ENCODE assay signal across 17 cellular contexts in the genomic region with DNA sequence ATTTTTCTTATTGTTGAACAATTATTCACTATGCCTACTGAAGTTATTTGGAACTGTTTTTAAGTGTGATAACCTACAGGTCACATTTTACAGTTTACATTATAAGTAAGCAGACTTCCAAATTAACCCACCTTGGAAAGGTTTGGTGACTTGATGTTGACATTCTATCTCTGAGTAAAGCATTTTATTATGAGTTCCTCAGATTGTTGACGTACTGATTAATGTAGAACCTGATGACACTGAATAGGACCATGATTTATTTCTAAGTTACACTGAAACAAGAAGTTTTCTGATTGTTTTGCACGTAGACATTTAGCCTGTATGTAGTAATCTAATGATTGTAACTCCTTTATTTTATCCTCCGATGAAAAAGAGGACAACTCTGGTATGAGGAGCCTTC. TPM values are rescaled to one million over a fixed set of nuclear protein-coding genes. Genes with fewer than 3 reads are reported as not detected.
A peak's percentile ranks its signal among the peaks of the same experiment; 100 is the strongest.
DNase-seq lines count a peak whose midpoint lies in the region; ATAC-seq and TF ChIP-seq lines count a peak whose summit lies in the region.
"Had no signal": no experiment of that assay in that cellular context is flagged by ENCODE, and none has a peak within 500 bp of the region (broad histone marks: within the 10 kb centered on the region; RNA-seq: fewer than 3 reads in every experiment).

No MANE protein-coding gene starts in this region.

- no peak for TF ChIP-seq CTCF in osteoblast (IDR thresholded peaks at IDR 0.05; ENCODE audit: extremely low read depth, low read depth, low read length)

- no peak overlapping the region for H2BK120ac ChIP-seq in trophoblast cell (ENCODE audit: insufficient read depth, low read length, poor library complexity)

- POLR2A ChIA-PET in CD8-positive, alpha-beta memory T cell (lab: Charles Lee), result no interaction called here
- POLR2A ChIA-PET in HEK293T (lab: Yijun Ruan, JAX), result no interaction called here

- DNase-seq in CD8-positive, alpha-beta memory T cell, result no peak
- DNase-seq in HEK293T (ENCODE audit: extremely low spot score) (no peak), SK-N-MC (ENCODE audit: low read depth, low spot score) (no peak), osteoblast (ENCODE audit: insufficient read length, low spot score, missing footprints) (no peak), trophoblast cell (no peak)
- no peak for DNase-seq in activated naive CD4-positive, alpha-beta T cell treated with anti-CD3 and anti-CD28 coated beads, Interleukin-2, amount 50 U/mL, for 16 hours
- DNase-seq: AML-193, C1 segment of cervical spinal cord, NCI-H146, NCI-H2029, NCI-H2227 treated with DMSO at 0.1 percent for 48 hours, T-helper 17 cell had no signal

- no peaks in the 10 kb centered on the region for H3K27me3 ChIP-seq in CD8-positive, alpha-beta memory T cell (ENCODE audit: insufficient read depth, low read length, poor library complexity, severe bottlenecking)
- H3K27me3 ChIP-seq in osteoblast (ENCODE audit: insufficient read depth, low read length), result no peaks in the 10 kb centered on the region
- H3K27me3 ChIP-seq in trophoblast cell (ENCODE audit: insufficient read depth, low read length), result no peaks in the 10 kb centered on the region

- WGBS in trophoblast cell (ENCODE audit: extremely low coverage, insufficient coverage, insufficient read length), result no CpG with 5 or more reads among the region's 3 CpGs

- no peaks in the 10 kb centered on the region for H3K4me1 Mint-ChIP-seq in CD8-positive, alpha-beta memory T cell
- H3K4me1 Mint-ChIP-seq: T-helper 17 cell had no signal

- no peak overlapping the region for H4K8ac ChIP-seq in trophoblast cell (ENCODE audit: low read depth, low read length)

- no peaks in the 10 kb centered on the region for H3K36me3 ChIP-seq in CD8-positive, alpha-beta memory T cell (ENCODE audit: insufficient read depth, low read length)
- H3K36me3 ChIP-seq in SK-N-MC (ENCODE audit: insufficient read depth, low read length), result no peaks in the 10 kb centered on the region
- no peaks in the 10 kb centered on the region for H3K36me3 ChIP-seq in osteoblast (ENCODE audit: insufficient read depth, low read length)
- no peaks in the 10 kb centered on the region for H3K36me3 ChIP-seq in trophoblast cell (ENCODE audit: control insufficient read depth in 1 of 2, insufficient read depth in 2 of 2, low read length in 2 of 2)

- H3K14ac ChIP-seq in trophoblast cell (ENCODE audit: low read length), result no peak overlapping the region

- H3K4me2 ChIP-seq in osteoblast (ENCODE audit: insufficient read depth, low read length) (no peak overlapping the region), trophoblast cell (ENCODE audit: low read length) (no peak overlapping the region)
- H3K4me2 ChIP-seq: GM23338 had no signal

- no peaks in the 10 kb centered on the region for H3K36me3 Mint-ChIP-seq in CD8-positive, alpha-beta memory T cell

- H2BK12ac ChIP-seq in trophoblast cell (ENCODE audit: low read length), result no peak overlapping the region

- no peaks in the 10 kb centered on the region for H3K79me1 ChIP-seq in trophoblast cell (ENCODE audit: low read length)

- no peak for ATAC-seq in GM18520 (IDR thresholded peaks at IDR 0.05; ENCODE audit: unreplicated experiment)
- ATAC-seq: GM23338, HepG2, T-helper 17 cell had no signal

- H3K4me3 ChIP-seq in CD8-positive, alpha-beta memory T cell (ENCODE audit: low read length), result no peak overlapping the region
- no peak overlapping the region for H3K4me3 ChIP-seq in SK-N-MC
- no peak overlapping the region for H3K4me3 ChIP-seq in osteoblast (ENCODE audit: insufficient read depth, low read length)
- H3K4me3 ChIP-seq in trophoblast cell (ENCODE audit: low read depth, low read length), result no peak overlapping the region
- H3K4me3 ChIP-seq: GM23338 had no signal

- H3K4me1 ChIP-seq in CD8-positive, alpha-beta memory T cell (ENCODE audit: insufficient read depth, low read length), result no peaks in the 10 kb centered on the region
- H3K4me1 ChIP-seq in osteoblast (ENCODE audit: insufficient read depth, low read length), result peaks cover 10% of the 10 kb centered on the region
- H3K4me1 ChIP-seq in trophoblast cell (ENCODE audit: control insufficient read depth in 1 of 2, insufficient read depth in 2 of 2, low read length in 2 of 2), result no peaks in the 10 kb centered on the region

- no peak overlapping the region for H2AFZ ChIP-seq in osteoblast (ENCODE audit: low read length)
- H2AFZ ChIP-seq in trophoblast cell (ENCODE audit: insufficient read depth, low read length, poor library complexity), result no peak overlapping the region
- H2AFZ ChIP-seq: GM23338 had no signal

- H3K79me2 ChIP-seq in osteoblast (ENCODE audit: insufficient read depth, low read length) (no peaks in the 10 kb centered on the region), trophoblast cell (ENCODE audit: control insufficient read depth, insufficient read depth, low read length, poor library complexity) (no peaks in the 10 kb centered on the region)

- H3K27ac Mint-ChIP-seq in CD8-positive, alpha-beta memory T cell, result no peak overlapping the region
- H3K27ac Mint-ChIP-seq: T-helper 17 cell had no signal

- H2AK5ac ChIP-seq in trophoblast cell (ENCODE audit: low read length), result no peak overlapping the region

- no peaks in the 10 kb centered on the region for H3K9me3 ChIP-seq in CD8-positive, alpha-beta memory T cell (ENCODE audit: low read length)
- H3K9me3 ChIP-seq in SK-N-MC (ENCODE audit: low read depth, low read length) (no peaks in the 10 kb centered on the region), osteoblast (ENCODE audit: low read depth, low read length) (no peaks in the 10 kb centered on the region), trophoblast cell (ENCODE audit: insufficient read depth, low read depth, low read length) (no peaks in the 10 kb centered on the region)

- H3K27me3 Mint-ChIP-seq in CD8-positive, alpha-beta memory T cell, result peaks cover 0 to 6% of the 10 kb centered on the region in 2 donors

- no peak overlapping the region for H2BK5ac ChIP-seq in trophoblast cell (ENCODE audit: low read depth, low read length, poor library complexity)

- H4K20me1 ChIP-seq in osteoblast (ENCODE audit: insufficient read depth, low read length), result no peaks in the 10 kb centered on the region

- H3K27ac ChIP-seq in CD8-positive, alpha-beta memory T cell (ENCODE audit: low read depth, low read length), result peak overlapping the region; percentile 35
- H3K27ac ChIP-seq in SK-N-MC (peak overlapping the region; percentile 99), osteoblast (ENCODE audit: low read depth, low read length) (peak overlapping the region; percentile 86), trophoblast cell (ENCODE audit: low read depth, low read length) (no peak overlapping the region)
- H3K27ac ChIP-seq: HL-60 had no signal

- no peak overlapping the region for H3K23ac ChIP-seq in trophoblast cell (ENCODE audit: low read length)

- H4K12ac ChIP-seq in trophoblast cell (ENCODE audit: low read depth, low read length), result no peak overlapping the region

- H3K18ac ChIP-seq in trophoblast cell (ENCODE audit: low read length), result no peak overlapping the region

- H3K9ac ChIP-seq in SK-N-MC (ENCODE audit: insufficient read length), result no peak overlapping the region
- H3K9ac ChIP-seq in trophoblast cell (ENCODE audit: low read length), result no peak overlapping the region

- no peak overlapping the region for H3K4me3 Mint-ChIP-seq in CD8-positive, alpha-beta memory T cell
- H3K4me3 Mint-ChIP-seq: GM23338, T-helper 17 cell had no signal

- no peak overlapping the region for H3K4ac ChIP-seq in trophoblast cell (ENCODE audit: low read depth, low read length)

- no peak overlapping the region for H4K91ac ChIP-seq in trophoblast cell (ENCODE audit: low read depth, low read length)

- CTCF ChIA-PET in CD8-positive, alpha-beta memory T cell (lab: Charles Lee), result no interaction called here
- CTCF ChIA-PET in HEK293T (lab: Yijun Ruan, JAX), result interaction anchor here (0.6 to 1.0 kb wide), 2 partner anchors 9 to 18 kb away, joined by 3 to 4 read pairs; no protein-coding TSS in a partner anchor

- peaks cover 0 to 6% (median 3%) of the 10 kb centered on the region in 5 donors for H3K9me3 Mint-ChIP-seq in CD8-positive, alpha-beta memory T cell
- H3K9me3 Mint-ChIP-seq: GM23338 had no signal

TF ChIP-seq in HEK293T, 16 proteins besides CTCF, POLR2A, EP300 and RAD21:
- no peak for TF ChIP-seq LEF1 (IDR thresholded peaks at IDR 0.05; ENCODE audit: borderline replicate concordance)
- TF ChIP-seq, protein P1, sequence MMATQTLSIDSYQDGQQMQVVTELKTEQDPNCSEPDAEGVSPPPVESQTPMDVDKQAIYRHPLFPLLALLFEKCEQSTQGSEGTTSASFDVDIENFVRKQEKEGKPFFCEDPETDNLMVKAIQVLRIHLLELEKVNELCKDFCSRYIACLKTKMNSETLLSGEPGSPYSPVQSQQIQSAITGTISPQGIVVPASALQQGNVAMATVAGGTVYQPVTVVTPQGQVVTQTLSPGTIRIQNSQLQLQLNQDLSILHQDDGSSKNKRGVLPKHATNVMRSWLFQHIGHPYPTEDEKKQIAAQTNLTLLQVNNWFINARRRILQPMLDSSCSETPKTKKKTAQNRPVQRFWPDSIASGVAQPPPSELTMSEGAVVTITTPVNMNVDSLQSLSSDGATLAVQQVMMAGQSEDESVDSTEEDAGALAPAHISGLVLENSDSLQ (IDR thresholded peaks at IDR 0.05), result peak; percentile 43; the same call in 1 of the 2 replicates

RNA-seq across cellular contexts. Expression of a gene that starts 17.0 kb away (rescaled TPM):
- not detected for total RNA-seq in CD8-positive, alpha-beta memory T cell
- polyA plus RNA-seq in CD8-positive, alpha-beta memory T cell, result not detected
- 0.36 TPM in 1 of 2 replicates, not detected in the other for total RNA-seq in osteoblast
- polyA plus RNA-seq in trophoblast cell (2013), result 0.21 and 0.30 TPM in 2 replicates
- polyA plus RNA-seq: HepG2 had no signal

RNA-seq across cellular contexts. Expression of a gene that starts 43.5 kb away (rescaled TPM):
- under 1 TPM in 1 of 2 experiments, not detected in 1; 0.26 TPM for total RNA-seq in CD8-positive, alpha-beta memory T cell
- polyA plus RNA-seq in CD8-positive, alpha-beta memory T cell, result not detected
- total RNA-seq in osteoblast, result 0.59 and 1.1 TPM in 2 replicates
- polyA plus RNA-seq in trophoblast cell (2013), result 0.42 and 0.69 TPM in 2 replicates
- polyA plus RNA-seq: HepG2 had no signal

RNA-seq across cellular contexts. Expression of a gene that starts 57.0 kb away (rescaled TPM):
- total RNA-seq in CD8-positive, alpha-beta memory T cell, result not detected
- not detected for polyA plus RNA-seq in CD8-positive, alpha-beta memory T cell
- under 0.01 TPM in 1 of 2 replicates, not detected in the other for total RNA-seq in osteoblast
- polyA plus RNA-seq in trophoblast cell (2013), result 0.03 and 0.04 TPM in 2 replicates
- total RNA-seq: HepG2, HT-29 had no signal
- polyA plus RNA-seq: HepG2 had no signal
